8 cellular contexts compared by ENCODE assay signal in genomic region chr14:101120636-101121398, GRCh38.
A peak's percentile ranks its signal among the peaks of the same experiment; 100 is the strongest.
DNase-seq lines count a peak whose midpoint lies in the region; ATAC-seq and TF ChIP-seq lines count a peak whose summit lies in the region.

No MANE protein-coding gene starts in this region.

- H4K91ac ChIP-seq in H9 (ENCODE audit: insufficient read length, low read depth, low read length): no peak overlapping the region

- H3K18ac ChIP-seq in H9 (ENCODE audit: insufficient read length, low read depth, low read length): no peak overlapping the region

- no peak overlapping the region for H3K56ac ChIP-seq in H9 (ENCODE audit: insufficient read length, low read depth, low read length)

- H3K9ac ChIP-seq in H9 (ENCODE audit: extremely low read depth, insufficient read length, low read length) (no peak overlapping the region), GM23248 (no peak overlapping the region)

- H4K5ac ChIP-seq in H9 (ENCODE audit: insufficient read length, low read depth, low read length): no peak overlapping the region

- H3K4me1 Mint-ChIP-seq in H9: peaks cover 18 to 19% of the 10 kb centered on the region in 2 experiments

- no peaks in the 10 kb centered on the region for H3K9me2 ChIP-seq in GM23248 (ENCODE audit: insufficient read depth)

- no CpG with 5 or more reads among the region's 17 CpGs for WGBS in H9 (ENCODE audit: extremely low coverage, insufficient read length, low lambda C conversion rate)
- 64 to 73% methylated on average over 13 to 17 of the region's 17 CpGs for WGBS in GM23248 (ENCODE audit: low coverage in 1 of 2, low lambda C conversion rate in 2 of 2, missing lambda C conversion rate in 2 of 2), 2 experiments

- no peak for ATAC-seq in GM18502 (IDR thresholded peaks at IDR 0.05; ENCODE audit: poor library complexity, unreplicated experiment)
- ATAC-seq in HG02610 (IDR thresholded peaks at IDR 0.05; ENCODE audit: unreplicated experiment): no peak

- in situ Hi-C loops in GM23248 (cut with MboI): no loop called here

- H3K23me2 ChIP-seq in H9 (ENCODE audit: insufficient read length, low read depth, low read length, poor library complexity, severe bottlenecking): no peaks in the 10 kb centered on the region

- H3K27ac ChIP-seq in H9 (ENCODE audit: insufficient read length, low read depth, low read length): no peak overlapping the region
- peak overlapping the region; percentile 14 to 60 for H3K27ac ChIP-seq in uterus
- no peak overlapping the region for H3K27ac ChIP-seq in GM23248

- no peak for TF ChIP-seq CTCF in H9 (conservative IDR thresholded peaks at IDR 0.05)
- no peak for TF ChIP-seq CTCF in uterus (IDR thresholded peaks at IDR 0.05)

- H3K4me1 ChIP-seq in H9 (ENCODE audit: insufficient read depth, low read length) (no peaks in the 10 kb centered on the region), uterus (peaks cover 3 to 7% of the 10 kb centered on the region in 2 donors), GM23248 (ENCODE audit: insufficient read depth) (no peaks in the 10 kb centered on the region)

- H3K4me3 Mint-ChIP-seq in H9: no peak overlapping the region

- H3K4me2 ChIP-seq in H9 (ENCODE audit: insufficient read depth, insufficient read length, low read length) (no peak overlapping the region), GM23248 (ENCODE audit: unreplicated experiment) (no peak overlapping the region)

- no peak overlapping the region for H3T11ph ChIP-seq in H9 (ENCODE audit: low read length)

- H2BK12ac ChIP-seq in H9 (ENCODE audit: insufficient read length, low read depth, low read length): no peak overlapping the region

- H3K79me2 ChIP-seq in H9 (ENCODE audit: insufficient read depth, low read length): no peaks in the 10 kb centered on the region
- H3K79me2 ChIP-seq in GM23248 (ENCODE audit: insufficient read depth): no peaks in the 10 kb centered on the region

- intact Hi-C loops in uterus (cut with DNase I; ENCODE audit: low total_unique reads): no loop called here

- no peaks in the 10 kb centered on the region for H3K36me3 Mint-ChIP-seq in H9 (ENCODE audit: insufficient read depth in 1 of 3, low read depth in 3 of 3)

- no peak overlapping the region for H3K4ac ChIP-seq in H9 (ENCODE audit: low read depth, low read length)

- H3K4me3 ChIP-seq in uterus (no peak overlapping the region), GM23248 (no peak overlapping the region)

- peaks cover 16% of the 10 kb centered on the region for H3K27me3 Mint-ChIP-seq in H9 (ENCODE audit: low read depth)

- H4K20me1 ChIP-seq in H9 (ENCODE audit: control insufficient read depth, insufficient read depth, insufficient read length) (no peaks in the 10 kb centered on the region), GM23248 (ENCODE audit: insufficient read depth) (no peaks in the 10 kb centered on the region)

- H2AK5ac ChIP-seq in H9 (ENCODE audit: insufficient read length, low read length): no peak overlapping the region

- no peak overlapping the region for H2BK15ac ChIP-seq in H9 (ENCODE audit: low read depth, low read length)

- H3K14ac ChIP-seq in H9 (ENCODE audit: insufficient read depth, low read length): no peak overlapping the region; the same call in 1 of the 2 replicates

- peaks cover 0 to 4% of the 10 kb centered on the region in 2 experiments; a peak in 1 of 5 replicates for H3K9me3 Mint-ChIP-seq in H9

- peak overlapping the region in 1 of 3 experiments; percentile 72; a peak in 1 of 7 replicates for H3K27ac Mint-ChIP-seq in H9

- H3K36me3 ChIP-seq in uterus: no peaks in the 10 kb centered on the region
- no peaks in the 10 kb centered on the region for H3K36me3 ChIP-seq in GM23248 (ENCODE audit: low read depth)

- H3K23ac ChIP-seq in H9 (ENCODE audit: insufficient read length, low read depth, low read length): no peak overlapping the region

- H2BK20ac ChIP-seq in H9 (ENCODE audit: low read depth, low read length, poor library complexity, severe bottlenecking): no peak overlapping the region

- no peak overlapping the region for H2AFZ ChIP-seq in H9 (ENCODE audit: low read length)
- no peak overlapping the region for H2AFZ ChIP-seq in GM23248

- TF ChIP-seq POLR2A in uterus (IDR thresholded peaks at IDR 0.05): no peak

- H2BK5ac ChIP-seq in H9 (ENCODE audit: insufficient read length, low read length): no peak overlapping the region

- H3K9me3 ChIP-seq in H9 (ENCODE audit: control insufficient read depth, low read depth, low read length) (no peaks in the 10 kb centered on the region), uterus (no peaks in the 10 kb centered on the region), GM23248 (ENCODE audit: low read depth) (no peaks in the 10 kb centered on the region)

- no peaks in the 10 kb centered on the region for H3K79me1 ChIP-seq in H9 (ENCODE audit: insufficient read depth, low read depth, low read length, poor library complexity, severe bottlenecking)

- H4K8ac ChIP-seq in H9 (replicated peaks; ENCODE audit: insufficient read length, low read depth, low read length): no peak overlapping the region

- H2BK120ac ChIP-seq in H9 (ENCODE audit: low read depth, low read length, poor library complexity, severe bottlenecking): no peak overlapping the region

- H3K27me3 ChIP-seq in H9 (ENCODE audit: insufficient read depth, low read length) (no peaks in the 10 kb centered on the region), uterus (no peaks in the 10 kb centered on the region), GM23248 (replicated peaks; ENCODE audit: insufficient read depth) (peaks cover 29% of the 10 kb centered on the region)

- H3F3A ChIP-seq in GM23248 (ENCODE audit: insufficient read depth): no peaks in the 10 kb centered on the region

- DNase-seq in A172 (ENCODE audit: low spot score) (peak; percentile 0), H9 (peak; percentile 24), medulla oblongata (ENCODE audit: extremely low spot score) (peak; percentile 85), uterus (peak; percentile 11 to 16), GM23248 (no peak)
- DNase-seq in activated T-cell treated with anti-CD3 and anti-CD28 coated beads, Interleukin-2, amount 50 U/mL, for 48 hours: peak; percentile 22 to 37

Comparison
In these comparisons a context has a peak if more than half of its experiments do, and no peak if none do; other contexts are left out.
1. H3K27ac ChIP-seq: peak in uterus (2 of 2); none in H9 (single experiment) and GM23248 (single experiment).